In the genomic region with DNA sequence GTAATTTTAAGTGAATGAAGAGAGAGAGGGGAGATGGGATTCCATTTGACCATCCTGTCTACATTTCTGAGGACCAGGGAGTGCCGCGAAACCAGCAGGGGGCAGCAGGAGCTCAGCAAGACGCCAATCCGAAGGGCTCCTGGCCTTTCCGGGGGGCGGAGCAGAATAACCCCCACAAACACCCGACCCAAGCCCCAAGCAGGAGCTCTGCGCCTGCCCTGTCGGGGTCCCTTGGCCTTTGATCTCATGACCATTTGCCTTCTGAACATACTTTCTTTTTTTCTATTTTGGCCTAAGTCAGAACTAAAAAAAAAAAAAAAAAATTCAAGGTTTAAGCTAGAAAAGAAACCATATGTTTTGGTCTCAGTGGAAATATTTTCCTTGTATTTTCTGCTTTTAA, we compare ENCODE assay signal across 8 cellular contexts.
DNase-seq lines count a peak whose midpoint lies in the region; ATAC-seq, FAIRE-seq and TF ChIP-seq lines count a peak whose summit lies in the region.

No MANE protein-coding gene starts in this region.

- DNase-seq in AG09319 (ENCODE audit: extremely low read depth, low read depth) (peak; percentile 11), H54 (ENCODE audit: insufficient read length, low spot score) (peak; percentile 30), NCI-H774 (lab: John Stamatoyannopoulos, UW) (peak; percentile 67), middle frontal gyrus (ENCODE audit: extremely low spot score, low spot score) (peak; percentile 36)
- peak; percentile 62 to 78 for DNase-seq in activated CD8-positive, alpha-beta memory T cell treated with anti-CD3 and anti-CD28 coated beads for 4 hours (ENCODE audit: low read depth in 2 of 2)
- DNase-seq in effector CD8-positive, alpha-beta T cell (lab: John Stamatoyannopoulos, UW): peak; percentile 74
- DNase-seq in stimulated activated CD8-positive, alpha-beta memory T cell treated with anti-CD3 and anti-CD28 coated beads, Interleukin-2, amount 100 ng/mL, for 48 hours (ENCODE audit: low read depth in 2 of 2): peak; percentile 85 to 88

- FAIRE-seq in H54 (lab: Jason Lieb, UNC): no peak

- no peak for TF ChIP-seq POLR2A in H54 (IDR thresholded peaks at IDR 0.05; ENCODE audit: low read depth, low read length)

- TF ChIP-seq CTCF in AG09319 (IDR thresholded peaks at IDR 0.05; ENCODE audit: low read depth, low read length): peak; percentile 90

- ATAC-seq in HG02852 (IDR thresholded peaks at IDR 0.05; ENCODE audit: unreplicated experiment): no peak

Comparison
In these comparisons a context has a peak if more than half of its experiments do, and no peak if none do; other contexts are left out.
1. DNase-seq: peak in every context shown above with its lines; median percentile 86 in stimulated activated CD8-positive, alpha-beta memory T cell treated with anti-CD3 and anti-CD28 coated beads, Interleukin-2, amount 100 ng/mL, for 48 hours; 74 in effector CD8-positive, alpha-beta T cell; 70 in activated CD8-positive, alpha-beta memory T cell treated with anti-CD3 and anti-CD28 coated beads for 4 hours; 67 in NCI-H774; 36 in middle frontal gyrus; 30 in H54; 11 in AG09319.